17 cellular contexts compared by ENCODE assay signal in genomic region chr7:97025130-97025499, GRCh38. TPM values are rescaled to one million over a fixed set of nuclear protein-coding genes. Genes with fewer than 3 reads are reported as not detected.
A peak's percentile ranks its signal among the peaks of the same experiment; 100 is the strongest.
DNase-seq lines count a peak whose midpoint lies in the region; ATAC-seq and TF ChIP-seq lines count a peak whose summit lies in the region.
"Had no signal": no experiment of that assay in that cellular context is flagged by ENCODE, and none has a peak within 500 bp of the region (broad histone marks: within the 10 kb centered on the region; RNA-seq: fewer than 3 reads in every experiment).

No MANE protein-coding gene starts in this region.

- H3K4me3 ChIP-seq in BE2C (ENCODE audit: low read depth, low read length) (peak overlapping the region; percentile 72; the same call in 1 of the 2 replicates), HUES64 (ENCODE audit: low read length) (peak overlapping the region; percentile 59), esophagus squamous epithelium (peak overlapping the region in 3 of 4 donors; percentile 48 to 70 (median 59)), trophoblast cell (ENCODE audit: low read depth, low read length) (peak overlapping the region; percentile 24)

- H3K23ac ChIP-seq in trophoblast cell (ENCODE audit: low read length) = no peak overlapping the region

- peaks cover 30% of the 10 kb centered on the region for H3K79me1 ChIP-seq in trophoblast cell (ENCODE audit: low read length)

- H4K12ac ChIP-seq in trophoblast cell (ENCODE audit: low read depth, low read length) = no peak overlapping the region

- no peak overlapping the region for H2BK5ac ChIP-seq in trophoblast cell (ENCODE audit: low read depth, low read length, poor library complexity)

- peak overlapping the region; percentile 41 for H2BK120ac ChIP-seq in trophoblast cell (ENCODE audit: insufficient read depth, low read length, poor library complexity)

- 4% methylated on average over 8 of the region's 8 CpGs for WGBS in HUES64
- 15 to 25% methylated on average over 8 of the region's 8 CpGs for WGBS in esophagus squamous epithelium, 2 donors
- WGBS in trophoblast cell (ENCODE audit: extremely low coverage, insufficient coverage, insufficient read length) = no CpG with 5 or more reads among the region's 8 CpGs

- peaks cover 16% of the 10 kb centered on the region for H3K79me2 ChIP-seq in trophoblast cell (ENCODE audit: control insufficient read depth, insufficient read depth, low read length, poor library complexity)

- H4K8ac ChIP-seq in trophoblast cell (ENCODE audit: low read depth, low read length) = peak overlapping the region; percentile 42

- H3K9ac ChIP-seq in HUES64 (ENCODE audit: low read depth, low read length) = no peak overlapping the region
- H3K9ac ChIP-seq in trophoblast cell (ENCODE audit: low read length) = no peak overlapping the region

- no peak for ATAC-seq in GM21576 (IDR thresholded peaks at IDR 0.05; ENCODE audit: unreplicated experiment)

- DNase-seq in BE2C (no peak), esophagus squamous epithelium (lab: John Stamatoyannopoulos, UW) (no peak), trophoblast cell (peak in 1 of 2 donors; percentile 49), medulla oblongata (ENCODE audit: extremely low spot score) (no peak), NCI-H510A treated with DMSO at 0.1 percent for 48 hours (lab: John Stamatoyannopoulos, UW) (no peak), hepatic stellate cell (ENCODE audit: low spot score) (no peak)
- DNase-seq: activated B cell treated with CpG ODN at 0.5 μM for 24 hours; activated naive CD4-positive, alpha-beta T cell treated with anti-CD3 and anti-CD28 coated beads, Interleukin-2, amount 50 U/mL, for 16 hours; lower lobe of right lung; occipital lobe; OCI-M1; stimulated activated CD4-positive, alpha-beta T cell treated with anti-CD3 and anti-CD28 coated beads, Interleukin-15, amount 100 ng/mL, for 24 hours had no signal

- H3K27ac ChIP-seq in HUES64 (ENCODE audit: low read depth, low read length) (no peak overlapping the region), esophagus squamous epithelium (no peak overlapping the region), trophoblast cell (ENCODE audit: low read depth, low read length) (peak overlapping the region; percentile 66)
- H3K27ac ChIP-seq: lower lobe of right lung had no signal

- peak overlapping the region; percentile 82 for H3K4me2 ChIP-seq in trophoblast cell (ENCODE audit: low read length)

- peaks cover 22% of the 10 kb centered on the region for H3K27me3 ChIP-seq in BE2C
- H3K27me3 ChIP-seq in HUES64 (ENCODE audit: insufficient read depth, low read length) = peaks cover 92% of the 10 kb centered on the region
- peaks cover 7 to 99% (median 23%) of the 10 kb centered on the region in 4 donors for H3K27me3 ChIP-seq in esophagus squamous epithelium
- H3K27me3 ChIP-seq in trophoblast cell (ENCODE audit: insufficient read depth, low read length) = no peaks in the 10 kb centered on the region

- H3K9me3 ChIP-seq in BE2C (no peaks in the 10 kb centered on the region), HUES64 (ENCODE audit: insufficient read depth, low read depth, low read length) (no peaks in the 10 kb centered on the region), esophagus squamous epithelium (no peaks in the 10 kb centered on the region), trophoblast cell (ENCODE audit: insufficient read depth, low read depth, low read length) (no peaks in the 10 kb centered on the region)
- H3K9me3 ChIP-seq: lower lobe of right lung, tibial nerve had no signal

- TF ChIP-seq POLR2A in esophagus squamous epithelium (IDR thresholded peaks at IDR 0.05) = no peak

- peak overlapping the region; percentile 60 for H3K14ac ChIP-seq in trophoblast cell (ENCODE audit: low read length)

- H4K91ac ChIP-seq in trophoblast cell (ENCODE audit: low read depth, low read length) = peak overlapping the region; percentile 22

- intact Hi-C loops in esophagus squamous epithelium (cut with DNase I) = loop anchor here (5.0 kb wide), 1 partner anchor 603 kb away; no protein-coding TSS in a partner anchor

- H2BK12ac ChIP-seq in trophoblast cell (ENCODE audit: low read length) = no peak overlapping the region

- H3K36me3 ChIP-seq in BE2C = no peaks in the 10 kb centered on the region
- no peaks in the 10 kb centered on the region for H3K36me3 ChIP-seq in HUES64 (ENCODE audit: insufficient read depth, low read length)
- H3K36me3 ChIP-seq in esophagus squamous epithelium = no peaks in the 10 kb centered on the region
- peaks cover 10 to 11% of the 10 kb centered on the region in 2 experiments for H3K36me3 ChIP-seq in trophoblast cell (ENCODE audit: control insufficient read depth in 1 of 2, insufficient read depth in 2 of 2, low read length in 2 of 2)
- H3K36me3 ChIP-seq: lower lobe of right lung, tibial nerve had no signal

- H3K4me1 ChIP-seq in BE2C (0 out of 2 replicates have a peak, but pooled peaks cover 4% of the 10 kb centered on the region), HUES64 (ENCODE audit: insufficient read depth, low read length) (peaks cover 38% of the 10 kb centered on the region), esophagus squamous epithelium (peaks cover 15 to 73% (median 27%) of the 10 kb centered on the region in 3 donors), trophoblast cell (ENCODE audit: control insufficient read depth in 1 of 2, insufficient read depth in 2 of 2, low read length in 2 of 2) (peaks cover 23 to 38% of the 10 kb centered on the region in 2 experiments)

- no peak overlapping the region for H3K4ac ChIP-seq in trophoblast cell (ENCODE audit: low read depth, low read length)

- TF ChIP-seq CTCF in BE2C (IDR thresholded peaks at IDR 0.05; ENCODE audit: low read depth, low read length) (no peak), esophagus squamous epithelium (IDR thresholded peaks at IDR 0.05) (no peak)

- H3K18ac ChIP-seq in trophoblast cell (ENCODE audit: low read length) = no peak overlapping the region

- H2AFZ ChIP-seq in trophoblast cell (ENCODE audit: insufficient read depth, low read length, poor library complexity) = no peak overlapping the region

- no peak overlapping the region for H2AK5ac ChIP-seq in trophoblast cell (ENCODE audit: low read length)

RNA-seq across cellular contexts. Expression of gene DLX5, which starts 0.5 kb away (rescaled TPM):
- 6.2 TPM for polyA plus RNA-seq in BE2C (2012; ENCODE audit: insufficient read depth, insufficient read length, low read depth)
- 1.0 TPM for polyA plus RNA-seq in HUES64 (2013, experiment 1 of 2)
- 0.57 TPM for polyA plus RNA-seq in HUES64 (2013, experiment 2 of 2)
- 1 to 10 TPM in 3 of 4 donors, not detected in 1; 1.3 to 1.8 (median 1.7) TPM for total RNA-seq in esophagus squamous epithelium
- 71.1 and 72.5 TPM in 2 replicates for polyA plus RNA-seq in trophoblast cell (2013)
- total RNA-seq: activated B cell treated with CpG ODN at 0.5 μM for 24 hours, endothelial cell of umbilical vein, lower lobe of right lung had no signal
- polyA plus RNA-seq: BJ, endothelial cell of umbilical vein had no signal

RNA-seq across cellular contexts. Expression of gene DLX6, which starts 19.8 kb away (rescaled TPM):
- polyA plus RNA-seq in BE2C (2012; ENCODE audit: insufficient read depth, insufficient read length, low read depth) = 20.5 TPM
- 0.10 TPM for polyA plus RNA-seq in HUES64 (2013, experiment 1 of 2)
- polyA plus RNA-seq in HUES64 (2013, experiment 2 of 2) = not detected
- total RNA-seq in esophagus squamous epithelium = not detected
- polyA plus RNA-seq in trophoblast cell (2013) = 8.0 and 8.6 TPM in 2 replicates
- total RNA-seq: activated B cell treated with CpG ODN at 0.5 μM for 24 hours, endothelial cell of umbilical vein, lower lobe of right lung, tibial nerve had no signal
- polyA plus RNA-seq: BJ, endothelial cell of umbilical vein had no signal
